29 cellular contexts compared by ENCODE assay signal in the genomic region with DNA sequence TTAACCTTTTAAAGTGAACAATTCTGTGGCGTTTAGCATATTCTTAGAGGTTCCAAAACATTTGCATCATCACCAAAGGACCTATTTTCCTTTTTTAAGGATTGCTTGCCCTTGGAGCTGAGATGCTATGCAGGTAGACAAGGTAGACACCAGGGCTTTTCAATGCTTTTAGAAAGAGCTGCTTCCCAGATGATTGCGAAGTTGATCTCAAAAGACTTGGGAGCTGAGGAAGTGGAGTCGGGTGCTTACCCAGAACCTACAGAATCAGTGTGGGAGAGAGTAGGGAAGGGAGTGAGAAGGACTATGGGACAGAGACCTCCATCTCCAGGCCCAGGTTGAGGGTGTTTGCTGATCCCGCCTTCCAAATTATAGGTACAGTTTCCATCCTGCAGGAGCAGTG. TPM values are rescaled to one million over a fixed set of nuclear protein-coding genes. Genes with fewer than 3 reads are reported as not detected.
"Had no signal": no experiment of that assay in that cellular context is flagged by ENCODE, and none has a peak within 500 bp of the region (broad histone marks: within the 10 kb centered on the region; RNA-seq: fewer than 3 reads in every experiment).

No MANE protein-coding gene starts in this region.

- H3K27ac Mint-ChIP-seq: stimulated activated effector memory CD8-positive, alpha-beta T cell treated with anti-CD3 and anti-CD28 coated beads, Interleukin-12 subunit alpha, Interleukin-12 subunit beta, amount 100 ng/mL, for 72 hours; stimulated activated memory B cell treated with anti-CD40 and anti-IgM and Interleukin-4, amounts not matched to agents 10 μg/mL and 1 μg/mL and 100 μg/mL, for 72 hours; stimulated activated naive CD8-positive, alpha-beta T cell treated with anti-CD3 and anti-CD28 coated beads, Interleukin-15, Interleukin-2, amounts not matched to agents 100 ng/mL and 50 ng/mL, for 24 hours; type B pancreatic cell had no signal

- H3K9me3 ChIP-seq: stomach, suprapubic skin, testis, thoracic aorta, thyroid gland, tibial artery, tibial nerve, transverse colon, upper lobe of left lung, upper lobe of right lung, uterus, vagina had no signal

- H3K27ac ChIP-seq: stomach, suprapubic skin, testis, thoracic aorta, thyroid gland, tibial artery, tibial nerve, transverse colon, upper lobe of left lung, upper lobe of right lung, uterus, vagina had no signal

- H3K36me3 Mint-ChIP-seq: stimulated activated effector memory CD8-positive, alpha-beta T cell treated with anti-CD3 and anti-CD28 coated beads, Interleukin-12 subunit alpha, Interleukin-12 subunit beta, amount 100 ng/mL, for 72 hours; stimulated activated memory B cell treated with anti-CD40 and anti-IgM and Interleukin-4, amounts not matched to agents 10 μg/mL and 1 μg/mL and 100 μg/mL, for 72 hours; stimulated activated naive B cell treated with anti-CD40 and anti-IgM and Interleukin-4, amounts not matched to agents 10 μg/mL and 1 μg/mL and 100 μg/mL, for 72 hours; type B pancreatic cell had no signal

- H3K36me3 ChIP-seq: stomach, suprapubic skin, thoracic aorta, thyroid gland, tibial artery, tibial nerve, transverse colon, upper lobe of left lung, upper lobe of right lung, uterus, vagina had no signal

- H3K27me3 ChIP-seq: testis had no signal

- H3K4me3 Mint-ChIP-seq: stimulated activated effector memory CD8-positive, alpha-beta T cell treated with anti-CD3 and anti-CD28 coated beads, Interleukin-12 subunit alpha, Interleukin-12 subunit beta, amount 100 ng/mL, for 72 hours; stimulated activated memory B cell treated with anti-CD40 and anti-IgM and Interleukin-4, amounts not matched to agents 10 μg/mL and 1 μg/mL and 100 μg/mL, for 72 hours; stimulated activated naive CD8-positive, alpha-beta T cell treated with anti-CD3 and anti-CD28 coated beads, Interleukin-15, Interleukin-2, amounts not matched to agents 100 ng/mL and 50 ng/mL, for 24 hours had no signal

- H3K4me3 ChIP-seq: stomach, suprapubic skin, testis, thoracic aorta, thyroid gland, tibial artery, tibial nerve, transverse colon, upper lobe of left lung, upper lobe of right lung, uterus, vagina had no signal

- H3K9me3 Mint-ChIP-seq: stimulated activated effector memory CD8-positive, alpha-beta T cell treated with anti-CD3 and anti-CD28 coated beads, Interleukin-12 subunit alpha, Interleukin-12 subunit beta, amount 100 ng/mL, for 72 hours; stimulated activated memory B cell treated with anti-CD40 and anti-IgM and Interleukin-4, amounts not matched to agents 10 μg/mL and 1 μg/mL and 100 μg/mL, for 72 hours; stimulated activated naive B cell treated with anti-CD40 and anti-IgM and Interleukin-4, amounts not matched to agents 10 μg/mL and 1 μg/mL and 100 μg/mL, for 72 hours; stimulated activated naive CD8-positive, alpha-beta T cell treated with anti-CD3 and anti-CD28 coated beads, Interleukin-15, Interleukin-2, amounts not matched to agents 100 ng/mL and 50 ng/mL, for 24 hours; type B pancreatic cell had no signal

- ATAC-seq: stimulated activated effector memory CD8-positive, alpha-beta T cell treated with anti-CD3 and anti-CD28 coated beads, Interleukin-12 subunit alpha, Interleukin-12 subunit beta, amount 100 ng/mL, for 72 hours; stimulated activated memory B cell treated with anti-CD40 and anti-IgM and Interleukin-4, amounts not matched to agents 10 μg/mL and 1 μg/mL and 100 μg/mL, for 72 hours; stimulated activated naive B cell treated with anti-CD40 and anti-IgM and Interleukin-4, amounts not matched to agents 10 μg/mL and 1 μg/mL and 100 μg/mL, for 72 hours; stimulated activated naive CD8-positive, alpha-beta T cell treated with anti-CD3 and anti-CD28 coated beads, Interleukin-15, Interleukin-2, amounts not matched to agents 100 U/mL and 50 U/mL, for 24 hours; upper lobe of right lung had no signal

- FAIRE-seq: urothelium cell line had no signal

- DNase-seq: stimulated activated CD4-positive, alpha-beta T cell treated with anti-CD3 and anti-CD28 coated beads, Interleukin-2, amount 100 ng/mL, for 48 hours; stimulated activated CD4-positive, alpha-beta T cell treated with anti-CD3 and anti-CD28 coated beads, Interleukin-4, amount 100 ng/mL, for 1 hour; stimulated activated CD4-positive, alpha-beta T cell treated with anti-CD3 and anti-CD28 coated beads, Interleukin-4, amount 100 ng/mL, for 24 hours; stimulated activated CD4-positive, alpha-beta T cell treated with anti-CD3 and anti-CD28 coated beads, Interleukin-4, amount 100 ng/mL, for 4 hours; stimulated activated CD8-positive, alpha-beta memory T cell treated with anti-CD3 and anti-CD28 coated beads, Interleukin-4, amount 100 ng/mL, for 48 hours; stimulated activated naive B cell treated with anti-CD40 and anti-IgM and Interleukin-4, amounts not matched to agents 10 μg/mL and 1 μg/mL and 100 μg/mL, for 72 hours; stimulated activated naive CD4-positive, alpha-beta T cell; stimulated activated naive CD4-positive, alpha-beta T cell treated with Interleukin-2 at 50 U/mL for 16 hours; stimulated activated naive CD8-positive, alpha-beta T cell treated with anti-CD3 and anti-CD28 coated beads, Interleukin-15, Interleukin-2, amounts not matched to agents 100 U/mL and 50 U/mL, for 24 hours; stomach; substantia nigra; testis; thyroid gland; tibial artery; transverse colon; trophoblast cell; upper lobe of left lung; upper lobe of right lung; uterus had no signal

RNA-seq across cellular contexts. Expression of a gene that starts 11.1 kb away (rescaled TPM):
- total RNA-seq: stomach, thoracic aorta, transverse colon, upper lobe of left lung, upper lobe of right lung, ureter, vagina had no signal
- polyA plus RNA-seq: stomach had no signal
